Comparison of ENCODE assay signal across 11 cellular contexts in genomic region chr17:50270430-50271172, GRCh38. TPM values are rescaled to one million over a fixed set of nuclear protein-coding genes. Genes with fewer than 3 reads are reported as not detected.
A peak's percentile ranks its signal among the peaks of the same experiment; 100 is the strongest.
DNase-seq lines count a peak whose midpoint lies in the region; ATAC-seq, FAIRE-seq and TF ChIP-seq lines count a peak whose summit lies in the region.
"Had no signal": no experiment of that assay in that cellular context is flagged by ENCODE, and none has a peak within 500 bp of the region (broad histone marks: within the 10 kb centered on the region; RNA-seq: fewer than 3 reads in every experiment).

No MANE protein-coding gene starts in this region.

- no peak for TF ChIP-seq CTCF in H1 (IDR thresholded peaks at IDR 0.05; ENCODE audit: control extremely low read depth in 1 of 3, insufficient read depth in 1 of 3, low read depth in 1 of 3, low read length in 3 of 3)

- H2AK5ac ChIP-seq in H1 (ENCODE audit: low read depth, low read length) (no peak overlapping the region), mesenchymal stem cell (ENCODE audit: low read length, severe bottlenecking) (peak overlapping the region; percentile 62)

- no peak overlapping the region for H3K27ac Mint-ChIP-seq in stimulated activated naive CD8-positive, alpha-beta T cell treated with anti-CD3 and anti-CD28 coated beads, Interleukin-15, amount 100 ng/mL, for 72 hours

- H3K27me3 ChIP-seq in H1 (replicated peaks in 1 of 4; ENCODE audit: control insufficient read depth in 3 of 4, extremely low read depth in 1 of 4, insufficient read depth in 3 of 4, low read length in 3 of 4) (peaks cover 0 to 12% (median 5%) of the 10 kb centered on the region in 4 experiments; a peak in 4 of 7 replicates), mesenchymal stem cell (ENCODE audit: control insufficient read depth in 1 of 2, insufficient read depth in 1 of 2, low read length in 2 of 2) (no peaks in the 10 kb centered on the region)

- no peak for FAIRE-seq in H1 (lab: Jason Lieb, UNC)
- FAIRE-seq: D721Med, islet of Langerhans had no signal

- no peak overlapping the region for H3K56ac ChIP-seq in H1 (replicated peaks; ENCODE audit: insufficient read length, low read depth, low read length)

- H3K23ac ChIP-seq in H1 (ENCODE audit: insufficient read length) (no peak overlapping the region), mesenchymal stem cell (ENCODE audit: low read length in 2 of 2) (peak overlapping the region in 1 of 2 experiments; percentile 57)

- H3K14ac ChIP-seq in H1 (ENCODE audit: insufficient read length), result no peak overlapping the region
- H3K14ac ChIP-seq in mesenchymal stem cell (ENCODE audit: low read length in 2 of 2), result peak overlapping the region in 1 of 2 experiments; percentile 76

- no peak for TF ChIP-seq EP300 in H1 (IDR thresholded peaks at IDR 0.05; ENCODE audit: borderline replicate concordance in 1 of 2, low read depth in 2 of 2, low read length in 2 of 2)

- POLR2A ChIA-PET in H1 (lab: Charles Lee; ENCODE audit: partially characterized antibody), result interaction anchor here (4.1 kb wide), 1 partner anchor 68 kb away, joined by 20 read pairs; the partner anchor contains the start of gene COL1A1

- H2AFZ ChIP-seq in H1 (ENCODE audit: low read length), result no peak overlapping the region
- no peak overlapping the region for H2AFZ ChIP-seq in mesenchymal stem cell (ENCODE audit: low read depth, low read length)

- no peak overlapping the region for H4K5ac ChIP-seq in H1 (ENCODE audit: insufficient read length, low read depth, low read length)

- no peak overlapping the region; the same call in 1 of the 2 replicates for H3K18ac ChIP-seq in H1 (ENCODE audit: extremely low read depth, low read length)
- H3K18ac ChIP-seq in mesenchymal stem cell (ENCODE audit: low read depth in 1 of 2, low read length in 2 of 2), result peak overlapping the region; percentile 84 to 98

- H3K4ac ChIP-seq in H1 (replicated peaks; ENCODE audit: insufficient read length, low read depth, low read length) (peak overlapping the region; percentile 60), mesenchymal stem cell (ENCODE audit: low read depth in 1 of 2, low read length in 2 of 2) (peak overlapping the region; percentile 89 to 95)

- H2BK15ac ChIP-seq in H1 (ENCODE audit: low read length) (peak overlapping the region; percentile 99; the same call in 1 of the 2 replicates), mesenchymal stem cell (ENCODE audit: low read depth, poor library complexity, severe bottlenecking) (peak overlapping the region; percentile 96)

- no peaks in the 10 kb centered on the region for H3K9me3 Mint-ChIP-seq in stimulated activated naive CD8-positive, alpha-beta T cell treated with anti-CD3 and anti-CD28 coated beads, Interleukin-15, amount 100 ng/mL, for 72 hours

- no peaks in the 10 kb centered on the region for H4K20me1 ChIP-seq in H1 (replicated peaks in 1 of 2; ENCODE audit: control insufficient read depth in 1 of 2, insufficient read depth in 2 of 2, low read length in 2 of 2)

- peak overlapping the region; percentile 96; the same call in 1 of the 2 replicates for H2BK12ac ChIP-seq in H1 (ENCODE audit: low read depth, low read length)
- H2BK12ac ChIP-seq in mesenchymal stem cell (ENCODE audit: low read length in 2 of 2), result peak overlapping the region; percentile 20 to 99

- CTCF ChIA-PET in H1 (lab: Charles Lee; ENCODE audit: partially characterized antibody), result interaction anchor here (0.8 to 41.5 kb wide), 12 partner anchors 11 to 127 kb away, joined by 3 to 1349 read pairs (median 4); partner anchors contain the start of genes COL1A1 and LRRC59

- no peaks in the 10 kb centered on the region for H3K9me3 ChIP-seq in H1 (ENCODE audit: insufficient read depth in 2 of 2, low read depth in 1 of 2, low read length in 1 of 2)
- no peaks in the 10 kb centered on the region for H3K9me3 ChIP-seq in mesenchymal stem cell (ENCODE audit: control insufficient read depth, low read length)

- no peak overlapping the region for H3K4me3 Mint-ChIP-seq in stimulated activated naive CD8-positive, alpha-beta T cell treated with anti-CD3 and anti-CD28 coated beads, Interleukin-15, amount 100 ng/mL, for 72 hours

- H3K79me1 ChIP-seq in H1 (ENCODE audit: low read depth, low read length), result peaks cover 5% of the 10 kb centered on the region; the same call in 1 of the 2 replicates
- peaks cover 13% of the 10 kb centered on the region for H3K79me1 ChIP-seq in mesenchymal stem cell (replicated peaks; ENCODE audit: low read length, poor library complexity, severe bottlenecking)

- H2BK20ac ChIP-seq in H1 (ENCODE audit: low read length), result peak overlapping the region; percentile 32; the same call in 1 of the 2 replicates

- peak overlapping the region; percentile 19 to 24; a peak in 2 of 4 replicates for H3K4me2 ChIP-seq in H1 (ENCODE audit: insufficient read depth in 1 of 2, low read depth in 2 of 2, low read length in 2 of 2)
- H3K4me2 ChIP-seq in mesenchymal stem cell (ENCODE audit: low read length, poor library complexity, severe bottlenecking), result peak overlapping the region; percentile 25

- 0 out of 2 replicates have a peak overlapping the region, but pooled peaks have one; percentile 16 for H3K27ac ChIP-seq in H1 (ENCODE audit: low read depth, low read length)
- H3K27ac ChIP-seq in mesenchymal stem cell (ENCODE audit: low read length, poor library complexity, severe bottlenecking), result peak overlapping the region; percentile 91

- H4K8ac ChIP-seq in H1 (ENCODE audit: extremely low read depth, insufficient read depth, low read length) (peak overlapping the region; percentile 92), mesenchymal stem cell (ENCODE audit: low read length) (peak overlapping the region; percentile 73)

- peak; percentile 51 for ATAC-seq in stimulated activated naive CD8-positive, alpha-beta T cell treated with anti-CD3 and anti-CD28 coated beads, Interleukin-15, amount 100 ng/mL, for 72 hours
- no peak for ATAC-seq in stimulated activated naive CD8-positive, alpha-beta T cell treated with anti-CD3 and anti-CD28 coated beads, Interleukin-15, Interleukin-2, amounts not matched to agents 100 U/mL and 50 U/mL, for 24 hours
- no peak for ATAC-seq in HG02571 (IDR thresholded peaks at IDR 0.05; ENCODE audit: unreplicated experiment)

- H4K91ac ChIP-seq in H1 (replicated peaks; ENCODE audit: insufficient read length, low read length), result peak overlapping the region; percentile 88
- H4K91ac ChIP-seq in mesenchymal stem cell (ENCODE audit: low read length), result peak overlapping the region; percentile 96

- 65% methylated on average over 19 of the region's 19 CpGs; no CpG with 5 or more reads in 1 of the 2 experiments for WGBS in H1 (ENCODE audit: extremely low coverage in 1 of 2, insufficient coverage in 1 of 2, insufficient read length in 1 of 2, insufficient replicate concordance in 2 of 2, low coverage in 1 of 2, low lambda C conversion rate in 2 of 2, missing lambda C conversion rate in 1 of 2), 2 experiments
- WGBS in mesenchymal stem cell, result 32% methylated on average over 19 of the region's 19 CpGs

- peaks cover 21% of the 10 kb centered on the region for H3K4me1 Mint-ChIP-seq in stimulated activated naive CD8-positive, alpha-beta T cell treated with anti-CD3 and anti-CD28 coated beads, Interleukin-15, amount 100 ng/mL, for 72 hours

- H3K4me3 ChIP-seq in H1 (ENCODE audit: extremely low read depth in 1 of 4, insufficient read depth in 2 of 4, low read depth in 3 of 4, low read length in 4 of 4), result 0 out of 8 replicates have a peak overlapping the region, but pooled peaks of 1 of the 4 experiments have one; percentile 5
- H3K4me3 ChIP-seq in mesenchymal stem cell (ENCODE audit: insufficient read depth in 1 of 2, low read depth in 1 of 2, low read length in 2 of 2), result peak overlapping the region in 1 of 2 experiments; percentile 57

- H3K27me3 Mint-ChIP-seq in stimulated activated naive CD8-positive, alpha-beta T cell treated with anti-CD3 and anti-CD28 coated beads, Interleukin-15, amount 100 ng/mL, for 72 hours, result peaks cover 37% of the 10 kb centered on the region

- peak overlapping the region; percentile 31 for H2BK120ac ChIP-seq in H1 (replicated peaks; ENCODE audit: low read depth, low read length)
- H2BK120ac ChIP-seq in mesenchymal stem cell (ENCODE audit: low read depth, low read length), result peak overlapping the region; percentile 78

- no peak for DNase-seq in stimulated activated naive CD8-positive, alpha-beta T cell treated with anti-CD3 and anti-CD28 coated beads, Interleukin-15, amount 100 ng/mL, for 72 hours
- DNase-seq in stimulated activated naive CD8-positive, alpha-beta T cell treated with anti-CD3 and anti-CD28 coated beads, Interleukin-15, Interleukin-2, amounts not matched to agents 100 U/mL and 50 U/mL, for 24 hours, result no peak
- DNase-seq in H1 (ENCODE audit: low read depth in 1 of 2, low spot score in 2 of 2), result peak in 1 of 2 experiments; percentile 49
- peak; percentile 89 for DNase-seq in mesenchymal stem cell
- DNase-seq in NCI-H2196 treated with DMSO at 0.1 percent for 48 hours (lab: John Stamatoyannopoulos, UW; ENCODE audit: unreplicated experiment), result no peak
- no peak for DNase-seq in NCI-H2081 (lab: John Stamatoyannopoulos, UW)
- DNase-seq in NCI-H1436 (lab: John Stamatoyannopoulos, UW), result no peak
- DNase-seq: NCI-H526 treated with DMSO at 0.1 percent for 48 hours had no signal

- H3K79me2 ChIP-seq in H1 (ENCODE audit: control insufficient read depth in 1 of 2, insufficient read depth in 2 of 2, low read length in 2 of 2), result no peaks in the 10 kb centered on the region; a peak in 1 of 4 replicates

- TF ChIP-seq RAD21 in H1 (IDR thresholded peaks at IDR 0.05 in 1 of 2, conservative IDR thresholded peaks at IDR 0.05 in 1 of 2; ENCODE audit: low read depth in 2 of 2, low read length in 2 of 2), result no peak

- peaks cover 4% of the 10 kb centered on the region; the same call in 1 of the 2 replicates for H3K23me2 ChIP-seq in H1 (ENCODE audit: low read depth, low read length)

- H2BK5ac ChIP-seq in H1 (ENCODE audit: low read depth, low read length) (0 out of 2 replicates have a peak overlapping the region, but pooled peaks have one; percentile 71), mesenchymal stem cell (ENCODE audit: low read depth, low read length, poor library complexity, severe bottlenecking) (peak overlapping the region; percentile 66)

- H3K36me3 ChIP-seq in H1 (ENCODE audit: control insufficient read depth in 2 of 4, insufficient read depth in 4 of 4, low read length in 3 of 4) (no peaks in the 10 kb centered on the region), mesenchymal stem cell (ENCODE audit: control insufficient read depth in 1 of 2, insufficient read depth in 2 of 2, low read depth in 1 of 2, low read length in 2 of 2) (no peaks in the 10 kb centered on the region)

- TF ChIP-seq POLR2A in H1 (IDR thresholded peaks at IDR 0.05; ENCODE audit: control extremely low read depth in 1 of 2, low read depth in 2 of 2, low read length in 2 of 2), result no peak

- H3K9ac ChIP-seq in H1 (replicated peaks in 1 of 4; ENCODE audit: extremely low read depth in 1 of 4, low read depth in 3 of 4, low read length in 3 of 4) (no peak overlapping the region), mesenchymal stem cell (ENCODE audit: low read length) (peak overlapping the region; percentile 89)

- H3K4me1 ChIP-seq in H1 (replicated peaks in 1 of 4; ENCODE audit: control insufficient read depth in 3 of 4, insufficient read depth in 4 of 4, low read length in 3 of 4), result peaks cover 2 to 24% (median 19%) of the 10 kb centered on the region in 4 experiments
- peaks cover 65% of the 10 kb centered on the region for H3K4me1 ChIP-seq in mesenchymal stem cell (ENCODE audit: control insufficient read depth, insufficient read depth, low read depth, low read length)

RNA-seq across cellular contexts. Expression of gene TMEM92, which starts 3.7 kb away (rescaled TPM):
- total RNA-seq in H1 (2021; fragmentation: NEBNext Ultra II Directional; extraction: Animal tissue kit (Norgen Biotek cat#: 25700)), result 11.9 and 12.2 TPM in 2 replicates
- polyA plus RNA-seq in H1 (2011; rRNA removed), result 24.8 and 39.2 TPM in 2 replicates
- polyA plus RNA-seq in H1 (2011; cell fraction: cytosol; rRNA removed), result 14.9 TPM
- 13.5 TPM for polyA plus RNA-seq in H1 (2011; cell fraction: nucleus; rRNA removed)
- polyA plus RNA-seq in H1 (2012, experiment 1 of 2), result 12.3 to 17.0 TPM (median 15.6 TPM) in 4 replicates
- 17.9 TPM for polyA plus RNA-seq in H1 (2012, experiment 2 of 2)
- polyA plus RNA-seq in H1 (2013, experiment 1 of 2), result 23.2 TPM
- polyA plus RNA-seq in H1 (2013, experiment 2 of 2), result 31.1 TPM
- polyA minus RNA-seq in H1 (2011; rRNA and poly(A)+ RNA removed), result 6.3 and 10.4 TPM in 2 replicates
- polyA minus RNA-seq in H1 (2011; cell fraction: cytosol; rRNA and poly(A)+ RNA removed), result 15.3 TPM
- polyA minus RNA-seq in H1 (2011; cell fraction: nucleus; rRNA and poly(A)+ RNA removed), result 12.1 TPM
- 0.86 TPM for polyA plus RNA-seq in mesenchymal stem cell (2013, experiment 1 of 2)
- 0.62 TPM for polyA plus RNA-seq in mesenchymal stem cell (2013, experiment 2 of 2)
